ENCODE assay signal across 9 cellular contexts in the genomic region with DNA sequence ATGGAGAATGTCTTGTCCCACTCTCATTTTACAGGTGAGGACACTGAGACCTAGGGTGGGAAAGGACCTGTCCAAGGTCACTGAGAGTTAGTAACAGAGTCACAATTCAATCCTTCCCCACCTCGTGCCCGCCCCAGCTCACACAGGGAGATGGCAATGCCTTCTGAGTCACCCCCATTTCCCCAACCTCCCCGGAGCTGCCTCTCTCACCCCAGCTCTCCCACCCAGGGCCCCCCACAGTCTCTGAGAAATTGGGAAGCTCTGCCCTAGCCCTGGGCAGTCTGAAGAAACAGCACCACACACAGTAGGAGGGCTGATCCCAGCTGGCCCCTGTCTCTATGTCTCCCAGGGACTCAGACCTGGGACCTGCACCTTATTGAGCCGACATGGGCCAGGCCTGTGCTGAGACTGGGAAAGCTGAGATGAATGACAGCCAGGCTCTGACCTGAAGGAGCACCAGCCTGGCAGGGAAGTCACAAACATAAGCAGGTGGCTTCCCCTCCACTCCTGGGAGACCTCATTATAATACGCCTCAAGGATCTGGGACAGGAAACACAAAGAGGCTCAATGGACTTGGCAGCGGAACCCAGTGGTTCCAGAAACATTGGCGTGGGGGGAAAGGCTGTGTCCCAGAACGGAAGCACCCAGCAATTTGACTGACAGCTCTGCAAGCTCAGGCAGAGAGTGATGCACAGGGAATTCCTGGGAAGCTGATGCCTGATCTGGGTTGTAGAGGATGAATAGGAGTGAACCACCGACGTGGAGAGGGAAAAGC. TPM values are rescaled to one million over a fixed set of nuclear protein-coding genes. Genes with fewer than 3 reads are reported as not detected.
DNase-seq lines count a peak whose midpoint lies in the region; ATAC-seq lines count a peak whose summit lies in the region.
"Had no signal": no experiment of that assay in that cellular context is flagged by ENCODE, and none has a peak within 500 bp of the region (broad histone marks: within the 10 kb centered on the region; RNA-seq: fewer than 3 reads in every experiment).

No MANE protein-coding gene starts in this region.

- no peaks in the 10 kb centered on the region for H4K20me1 ChIP-seq in BLaER1

- H3K36me3 ChIP-seq in BLaER1 (no peaks in the 10 kb centered on the region), HUES6 (ENCODE audit: control insufficient read depth, insufficient read depth, low read length) (no peaks in the 10 kb centered on the region)

- ATAC-seq in activated CD8-positive, alpha-beta memory T cell treated with anti-CD3 and anti-CD28 coated beads, Interleukin-2, amount 10 ng/mL, durations not matched to agents 7 days and 5 days = peak; percentile 3

- peaks cover 81% of the 10 kb centered on the region for H3K4me1 ChIP-seq in BLaER1
- H3K4me1 ChIP-seq in HUES6 (ENCODE audit: control insufficient read depth, insufficient read depth, low read length) = peaks cover 25% of the 10 kb centered on the region

- H3K9me3 Mint-ChIP-seq in activated CD8-positive, alpha-beta memory T cell treated with anti-CD3 and anti-CD28 coated beads, Interleukin-2, amount 10 ng/mL, durations not matched to agents 7 days and 5 days (ENCODE audit: low read depth) = no peaks in the 10 kb centered on the region

- peak overlapping the region; percentile 82 for H3K4me2 ChIP-seq in BLaER1

- H3K36me3 Mint-ChIP-seq in activated CD8-positive, alpha-beta memory T cell treated with anti-CD3 and anti-CD28 coated beads, Interleukin-2, amount 10 ng/mL, durations not matched to agents 7 days and 5 days = peaks cover 28% of the 10 kb centered on the region

- H3K4me3 ChIP-seq in BLaER1 (no peak overlapping the region), HUES6 (ENCODE audit: low read depth, low read length) (peak overlapping the region; percentile 47)

- no peak overlapping the region for H3K4me3 Mint-ChIP-seq in activated CD8-positive, alpha-beta memory T cell treated with anti-CD3 and anti-CD28 coated beads, Interleukin-2, amount 10 ng/mL, durations not matched to agents 7 days and 5 days

- H3K27me3 ChIP-seq in BLaER1 = no peaks in the 10 kb centered on the region
- peaks cover 81% of the 10 kb centered on the region for H3K27me3 ChIP-seq in HUES6 (ENCODE audit: control insufficient read depth, insufficient read depth, low read length)

- H3K9ac ChIP-seq in BLaER1 (no peak overlapping the region), HUES6 (ENCODE audit: low read length) (no peak overlapping the region)

- H3K27me3 Mint-ChIP-seq in activated CD8-positive, alpha-beta memory T cell treated with anti-CD3 and anti-CD28 coated beads, Interleukin-2, amount 10 ng/mL, durations not matched to agents 7 days and 5 days = no peaks in the 10 kb centered on the region

- H3K27ac ChIP-seq in BLaER1 = no peak overlapping the region; the same call in 1 of the 2 replicates
- H3K27ac ChIP-seq in HUES6 (ENCODE audit: low read depth, low read length) = no peak overlapping the region
- H3K27ac ChIP-seq: epithelial cell of prostate had no signal

- H3K9me3 ChIP-seq in BLaER1 (no peaks in the 10 kb centered on the region), HUES6 (ENCODE audit: control insufficient read depth, insufficient read depth, low read depth, low read length) (no peaks in the 10 kb centered on the region)

- no peak for DNase-seq in activated CD8-positive, alpha-beta memory T cell treated with anti-CD3 and anti-CD28 coated beads, Interleukin-2, amount 10 ng/mL, durations not matched to agents 7 days and 5 days
- peak; percentile 52 for DNase-seq in islet precursor cell
- no peak for DNase-seq in NCI-H526 treated with DMSO at 0.1 percent for 48 hours (lab: John Stamatoyannopoulos, UW)
- no peak for DNase-seq in MV-4-11 (lab: John Stamatoyannopoulos, UW)
- DNase-seq in D341Med (ENCODE audit: low spot score) = no peak
- DNase-seq in epidermal melanocyte (ENCODE audit: insufficient read length, low spot score) = no peak

- H3K4me1 Mint-ChIP-seq in activated CD8-positive, alpha-beta memory T cell treated with anti-CD3 and anti-CD28 coated beads, Interleukin-2, amount 10 ng/mL, durations not matched to agents 7 days and 5 days = peaks cover 69% of the 10 kb centered on the region

- H3K27ac Mint-ChIP-seq in activated CD8-positive, alpha-beta memory T cell treated with anti-CD3 and anti-CD28 coated beads, Interleukin-2, amount 10 ng/mL, durations not matched to agents 7 days and 5 days = peak overlapping the region; percentile 79

- CTCF ChIA-PET in activated CD8-positive, alpha-beta memory T cell treated with anti-CD3 and anti-CD28 coated beads, Interleukin-2, amount 10 ng/mL, durations not matched to agents 7 days and 5 days (lab: Charles Lee) = interaction anchor here (1.1 to 2.1 kb wide), 7 partner anchors 13 to 107 kb away, joined by 3 to 9 read pairs (median 4); no protein-coding TSS in a partner anchor

RNA-seq across cellular contexts. Expression of a gene that starts 51.0 kb away (rescaled TPM):
- 100 to 1,000 TPM; 152 to 181 TPM for total RNA-seq in activated CD8-positive, alpha-beta memory T cell treated with anti-CD3 and anti-CD28 coated beads, Interleukin-2, amount 10 ng/mL, durations not matched to agents 7 days and 5 days
